In genomic region chr12:69415471-69416275, GRCh38 we compare ENCODE assay signal across 1 cellular context.
TF ChIP-seq lines count a peak whose summit lies in the region.

No MANE protein-coding gene starts in this region.

TF ChIP-seq in HCT116, 20 proteins besides CTCF, POLR2A, EP300 and RAD21 (continued from another document):
- TF ChIP-seq ZBTB33 (IDR thresholded peaks at IDR 0.05; ENCODE audit: extremely low read depth, insufficient replicate concordance, low read length) (no peak), POLR2AphosphoS5 (IDR thresholded peaks at IDR 0.05; ENCODE audit: low read depth, low read length) (no peak), CBX3 (IDR thresholded peaks at IDR 0.05; ENCODE audit: low read depth) (no peak), YY1 (IDR thresholded peaks at IDR 0.05; ENCODE audit: extremely low read depth, insufficient replicate concordance, low read depth, low read length) (no peak), ATF3 (IDR thresholded peaks at IDR 0.05) (no peak), ELF1 (IDR thresholded peaks at IDR 0.05; ENCODE audit: borderline replicate concordance, low read depth) (no peak), TCF7L2 (IDR thresholded peaks at IDR 0.05; ENCODE audit: borderline replicate concordance, extremely low read depth, insufficient read depth, insufficient read length) (no peak), EZH2phosphoT487 (IDR thresholded peaks at IDR 0.05; ENCODE audit: borderline replicate concordance) (no peak), SRF (IDR thresholded peaks at IDR 0.05; ENCODE audit: low read depth) (no peak), CEBPB (IDR thresholded peaks at IDR 0.05; ENCODE audit: low read depth) (no peak), SIN3A (IDR thresholded peaks at IDR 0.05; ENCODE audit: low read depth) (no peak), SP1 (IDR thresholded peaks at IDR 0.05; ENCODE audit: low read depth) (no peak), ZFX (IDR thresholded peaks at IDR 0.05) (no peak), EGR1 (IDR thresholded peaks at IDR 0.05; ENCODE audit: low read depth) (no peak), FOSL1 (IDR thresholded peaks at IDR 0.05; ENCODE audit: low read depth) (no peak), ZNF274 (IDR thresholded peaks at IDR 0.05; ENCODE audit: low read depth, low read length) (no peak)
- TF ChIP-seq, protein P1, sequence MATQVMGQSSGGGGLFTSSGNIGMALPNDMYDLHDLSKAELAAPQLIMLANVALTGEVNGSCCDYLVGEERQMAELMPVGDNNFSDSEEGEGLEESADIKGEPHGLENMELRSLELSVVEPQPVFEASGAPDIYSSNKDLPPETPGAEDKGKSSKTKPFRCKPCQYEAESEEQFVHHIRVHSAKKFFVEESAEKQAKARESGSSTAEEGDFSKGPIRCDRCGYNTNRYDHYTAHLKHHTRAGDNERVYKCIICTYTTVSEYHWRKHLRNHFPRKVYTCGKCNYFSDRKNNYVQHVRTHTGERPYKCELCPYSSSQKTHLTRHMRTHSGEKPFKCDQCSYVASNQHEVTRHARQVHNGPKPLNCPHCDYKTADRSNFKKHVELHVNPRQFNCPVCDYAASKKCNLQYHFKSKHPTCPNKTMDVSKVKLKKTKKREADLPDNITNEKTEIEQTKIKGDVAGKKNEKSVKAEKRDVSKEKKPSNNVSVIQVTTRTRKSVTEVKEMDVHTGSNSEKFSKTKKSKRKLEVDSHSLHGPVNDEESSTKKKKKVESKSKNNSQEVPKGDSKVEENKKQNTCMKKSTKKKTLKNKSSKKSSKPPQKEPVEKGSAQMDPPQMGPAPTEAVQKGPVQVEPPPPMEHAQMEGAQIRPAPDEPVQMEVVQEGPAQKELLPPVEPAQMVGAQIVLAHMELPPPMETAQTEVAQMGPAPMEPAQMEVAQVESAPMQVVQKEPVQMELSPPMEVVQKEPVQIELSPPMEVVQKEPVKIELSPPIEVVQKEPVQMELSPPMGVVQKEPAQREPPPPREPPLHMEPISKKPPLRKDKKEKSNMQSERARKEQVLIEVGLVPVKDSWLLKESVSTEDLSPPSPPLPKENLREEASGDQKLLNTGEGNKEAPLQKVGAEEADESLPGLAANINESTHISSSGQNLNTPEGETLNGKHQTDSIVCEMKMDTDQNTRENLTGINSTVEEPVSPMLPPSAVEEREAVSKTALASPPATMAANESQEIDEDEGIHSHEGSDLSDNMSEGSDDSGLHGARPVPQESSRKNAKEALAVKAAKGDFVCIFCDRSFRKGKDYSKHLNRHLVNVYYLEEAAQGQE (IDR thresholded peaks at IDR 0.05; ENCODE audit: low read depth): no peak
- TF ChIP-seq, protein P2, sequence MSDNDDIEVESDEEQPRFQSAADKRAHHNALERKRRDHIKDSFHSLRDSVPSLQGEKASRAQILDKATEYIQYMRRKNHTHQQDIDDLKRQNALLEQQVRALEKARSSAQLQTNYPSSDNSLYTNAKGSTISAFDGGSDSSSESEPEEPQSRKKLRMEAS (IDR thresholded peaks at IDR 0.05): no peak
